ENCODE assay signal across 8 cellular contexts in the genomic region with DNA sequence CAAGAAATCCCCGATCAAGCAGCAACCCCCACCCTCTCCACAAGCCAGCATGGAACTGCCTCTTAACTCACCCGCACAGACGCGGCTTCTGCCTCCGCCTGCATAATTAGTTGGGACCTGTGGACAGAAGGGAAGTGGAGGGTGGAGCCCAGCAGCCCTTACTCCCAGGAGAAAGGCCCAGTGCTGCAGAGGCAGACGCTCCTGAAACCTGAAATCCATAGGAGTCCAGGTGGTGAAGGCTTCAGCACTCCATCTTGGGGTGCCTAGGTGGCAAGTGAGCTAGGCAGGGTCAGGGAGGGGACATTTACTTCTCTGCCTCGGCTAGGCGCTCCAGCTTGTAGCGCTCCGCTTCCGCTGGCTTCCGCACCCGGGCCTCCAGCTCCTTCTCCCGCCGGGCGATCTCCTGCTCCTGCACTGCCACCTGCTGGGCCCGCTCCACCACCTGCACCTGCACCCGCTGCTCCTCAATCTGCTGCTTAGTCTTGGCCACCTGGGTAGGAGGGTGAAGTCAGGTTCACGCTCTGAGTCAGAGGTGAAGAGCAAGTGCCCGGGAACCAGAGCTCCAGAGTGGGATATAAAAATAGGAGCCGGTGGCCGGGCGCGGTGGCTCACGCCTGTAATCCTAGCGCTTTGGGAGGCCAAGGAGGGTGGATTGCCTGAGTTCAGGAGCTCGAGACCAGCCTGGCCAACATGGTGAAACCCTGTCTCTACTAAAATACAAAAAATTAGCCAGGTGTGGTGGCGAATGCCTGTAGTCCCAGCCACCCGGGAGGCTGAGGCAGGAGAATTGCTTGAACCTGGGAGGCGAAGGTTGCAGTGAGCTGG. TPM values are rescaled to one million over a fixed set of nuclear protein-coding genes. Genes with fewer than 3 reads are reported as not detected.
DNase-seq lines count a peak whose midpoint lies in the region; ATAC-seq and TF ChIP-seq lines count a peak whose summit lies in the region.

No MANE protein-coding gene starts in this region.

- TSS peak; percentile 65 for BruUV-seq in HCT116 (replicated peaks; lab: Mats Ljungman, UMichigan)

- no peaks in the 10 kb centered on the region for H3K9me3 Mint-ChIP-seq in activated CD4-positive, alpha-beta T cell treated with anti-CD3 and anti-CD28 coated beads, Interleukin-2, amount 10 ng/mL, durations not matched to agents 7 days and 5 days
- H3K9me3 Mint-ChIP-seq in mesothelial cell of epicardium: no peaks in the 10 kb centered on the region

- RAD21 ChIA-PET in HCT116 (lab: Charles Lee; ENCODE audit: low non-redundant PET in 1 of 2, low total read pairs in 2 of 2, uncharacterized antibody in 2 of 2, unreplicated experiment in 2 of 2): interaction anchor here (0.6 to 1.5 kb wide), 10 partner anchors 44 to 340 kb away, joined by 3 to 22 read pairs (median 4); partner anchors contain the start of genes C6orf136 (in 1 of the 2) and DHX16 (in 1 of the 2)

- H3K4me3 Mint-ChIP-seq in activated CD4-positive, alpha-beta T cell treated with anti-CD3 and anti-CD28 coated beads, Interleukin-2, amount 10 ng/mL, durations not matched to agents 7 days and 5 days: peak overlapping the region; percentile 6
- no peak overlapping the region for H3K4me3 Mint-ChIP-seq in mesothelial cell of epicardium

- peak overlapping the region; percentile 68 for H3K9ac ChIP-seq in HCT116 (ENCODE audit: low read length)

- H3K27ac ChIP-seq in HCT116 (ENCODE audit: low read depth, low read length): peak overlapping the region; percentile 55

- H3K9me3 ChIP-seq in HCT116 (ENCODE audit: control insufficient read depth in 1 of 2, insufficient read depth in 1 of 2, low read depth in 1 of 2, low read length in 2 of 2): no peaks in the 10 kb centered on the region

- no peaks in the 10 kb centered on the region for H3K79me2 ChIP-seq in HCT116 (ENCODE audit: insufficient read depth, low read length)

- no peaks in the 10 kb centered on the region for H3K27me3 Mint-ChIP-seq in activated CD4-positive, alpha-beta T cell treated with anti-CD3 and anti-CD28 coated beads, Interleukin-2, amount 10 ng/mL, durations not matched to agents 7 days and 5 days
- no peaks in the 10 kb centered on the region for H3K27me3 Mint-ChIP-seq in mesothelial cell of epicardium (ENCODE audit: low read depth)

- H3K4me3 ChIP-seq in HCT116 (replicated peaks in 1 of 2; ENCODE audit: low read depth in 1 of 2, low read length in 2 of 2): peak overlapping the region; percentile 41 to 53

- peaks cover 12 to 37% of the 10 kb centered on the region in 2 experiments for H3K4me1 ChIP-seq in HCT116 (ENCODE audit: control insufficient read depth in 1 of 2, insufficient read depth in 2 of 2, low read length in 2 of 2)

- POLR2A ChIA-PET in HCT116 (lab: Charles Lee): interaction anchor here (0.6 to 2.5 kb wide), 21 partner anchors 10 to 188 kb away, joined by 3 to 17 read pairs (median 5); partner anchors contain the start of genes C6orf136, FLOT1, IER3 and MDC1
- POLR2A ChIA-PET in activated CD4-positive, alpha-beta T cell treated with anti-CD3 and anti-CD28 coated beads, Interleukin-2, amount 10 ng/mL, durations not matched to agents 7 days and 5 days (lab: Charles Lee): interaction anchor here (0.6 to 1.4 kb wide), 4 partner anchors 47 to 123 kb away, joined by 3 to 7 read pairs (median 6); no protein-coding TSS in a partner anchor

- H3K36me3 ChIP-seq in HCT116 (ENCODE audit: control insufficient read depth in 1 of 2, insufficient read depth in 2 of 2, low read length in 2 of 2): peaks cover 4 to 5% of the 10 kb centered on the region in 2 experiments; a peak in 2 of 4 replicates

- H3K4me2 ChIP-seq in HCT116 (ENCODE audit: low read length): peak overlapping the region; percentile 80

- peak; percentile 86 to 91 (median 88) for TF ChIP-seq CTCF in HCT116 (IDR thresholded peaks at IDR 0.05 in 2 of 3, conservative IDR thresholded peaks at IDR 0.05 in 1 of 3; ENCODE audit: borderline replicate concordance in 1 of 3, insufficient read depth in 1 of 3, low read depth in 2 of 3, low read length in 2 of 3)
- peak; percentile 63 for TF ChIP-seq CTCF in mesothelial cell of epicardium (IDR thresholded peaks at IDR 0.05; ENCODE audit: unreplicated experiment)

- H4K20me1 ChIP-seq in HCT116 (ENCODE audit: insufficient read depth): no peaks in the 10 kb centered on the region

- peak; percentile 84 for DNase-seq in COR-L47 (lab: John Stamatoyannopoulos, UW)
- DNase-seq in HCT116 (ENCODE audit: low read depth, low spot score): peak; percentile 77
- peak; percentile 86 for DNase-seq in NCI-H2171 (lab: John Stamatoyannopoulos, UW)
- DNase-seq in activated CD4-positive, alpha-beta T cell treated with anti-CD3 and anti-CD28 coated beads, Interleukin-2, amount 10 ng/mL, durations not matched to agents 7 days and 5 days: peak; percentile 90
- DNase-seq in dermis blood vessel endothelial cell: peak; percentile 91
- peak; percentile 64 to 83 for DNase-seq in mesothelial cell of epicardium (ENCODE audit: low spot score in 2 of 2, unreplicated experiment in 2 of 2)
- peak; percentile 56 to 60 for DNase-seq in stimulated activated CD8-positive, alpha-beta memory T cell treated with anti-CD3 and anti-CD28 coated beads, Interleukin-7, amount 100 ng/mL, for 1 hour (ENCODE audit: low read depth in 2 of 2)

- peaks cover 65% of the 10 kb centered on the region for H3K36me3 Mint-ChIP-seq in activated CD4-positive, alpha-beta T cell treated with anti-CD3 and anti-CD28 coated beads, Interleukin-2, amount 10 ng/mL, durations not matched to agents 7 days and 5 days (ENCODE audit: low read depth)
- H3K36me3 Mint-ChIP-seq in mesothelial cell of epicardium: peaks cover 27% of the 10 kb centered on the region

- H3K9me2 ChIP-seq in HCT116 (ENCODE audit: insufficient read depth): no peaks in the 10 kb centered on the region

- no peak for TF ChIP-seq POLR2A in HCT116 (IDR thresholded peaks at IDR 0.05; ENCODE audit: borderline replicate concordance, extremely low read depth, insufficient read depth, insufficient read length)

- peak overlapping the region; percentile 22 for H3K27ac Mint-ChIP-seq in activated CD4-positive, alpha-beta T cell treated with anti-CD3 and anti-CD28 coated beads, Interleukin-2, amount 10 ng/mL, durations not matched to agents 7 days and 5 days
- no peak overlapping the region for H3K27ac Mint-ChIP-seq in mesothelial cell of epicardium

- TF ChIP-seq RAD21 in HCT116 (IDR thresholded peaks at IDR 0.05; ENCODE audit: low read depth): peak; percentile 98

- H3K27me3 ChIP-seq in HCT116 (ENCODE audit: insufficient read depth, low read length): no peaks in the 10 kb centered on the region

- intact Hi-C loops in HCT116 (cut with micrococcal nuclease): loop anchor here (1.0 to 5.0 kb wide), 3 partner anchors 52 to 189 kb away; no protein-coding TSS in a partner anchor

- CTCF ChIA-PET in HCT116 (lab: Charles Lee): interaction anchor here (0.6 to 3.7 kb wide), 31 partner anchors 9 to 357 kb away, joined by 3 to 70 read pairs (median 5); partner anchors contain the start of genes DHX16, MDC1, MRPS18B and VARS2
- CTCF ChIA-PET in activated CD4-positive, alpha-beta T cell treated with anti-CD3 and anti-CD28 coated beads, Interleukin-2, amount 10 ng/mL, durations not matched to agents 7 days and 5 days (lab: Charles Lee): interaction anchor here (0.5 to 21.4 kb wide), 59 partner anchors 9 to 931 kb away, joined by 3 to 476 read pairs (median 5); partner anchors contain the start of genes ABCF1, ATAT1, DDR1 and DHX16

- ATAC-seq in HCT116 (peak; percentile 90), GM18517 (IDR thresholded peaks at IDR 0.05; ENCODE audit: unreplicated experiment) (no peak)

- peaks cover 61% of the 10 kb centered on the region for H3K4me1 Mint-ChIP-seq in activated CD4-positive, alpha-beta T cell treated with anti-CD3 and anti-CD28 coated beads, Interleukin-2, amount 10 ng/mL, durations not matched to agents 7 days and 5 days
- peaks cover 3% of the 10 kb centered on the region for H3K4me1 Mint-ChIP-seq in mesothelial cell of epicardium

- no peak overlapping the region for H2AFZ ChIP-seq in HCT116 (ENCODE audit: low read depth, low read length, poor library complexity, severe bottlenecking)

TF ChIP-seq in HCT116, 20 proteins besides CTCF, POLR2A, EP300 and RAD21 (continues in another document):
- peak; percentile 67; the same call in 1 of the 2 replicates for TF ChIP-seq MAX (IDR thresholded peaks at IDR 0.05)

RNA-seq across cellular contexts. Expression of gene TUBB, which starts 10.7 kb away (rescaled TPM):
- total RNA-seq in HCT116 (2021; ENCODE audit: unreplicated experiment) (886 TPM), dermis blood vessel endothelial cell (301 and 692 TPM in 2 replicates), mesothelial cell of epicardium (1,084 to 1,110 TPM (median 1,094 TPM) in 3 replicates)
- polyA plus RNA-seq in HCT116 (2012): 716 and 796 TPM in 2 replicates
- 1,000 to 10,000 TPM; 1,494 to 1,661 TPM for total RNA-seq in activated CD4-positive, alpha-beta T cell treated with anti-CD3 and anti-CD28 coated beads, Interleukin-2, amount 10 ng/mL, durations not matched to agents 7 days and 5 days

RNA-seq across cellular contexts. Expression of gene FLOT1, which starts 11.7 kb away (rescaled TPM):
- total RNA-seq in HCT116 (2021; ENCODE audit: unreplicated experiment) (117 TPM), dermis blood vessel endothelial cell (71.5 and 124 TPM in 2 replicates), mesothelial cell of epicardium (96.5 to 101 TPM (median 99.8 TPM) in 3 replicates)
- 124 and 132 TPM in 2 replicates for polyA plus RNA-seq in HCT116 (2012)
- 100 to 1,000 TPM; 199 to 213 TPM for total RNA-seq in activated CD4-positive, alpha-beta T cell treated with anti-CD3 and anti-CD28 coated beads, Interleukin-2, amount 10 ng/mL, durations not matched to agents 7 days and 5 days

RNA-seq across cellular contexts. Expression of gene IER3, which starts 13.5 kb away (rescaled TPM):
- 952 TPM for total RNA-seq in HCT116 (2021; ENCODE audit: unreplicated experiment)
- polyA plus RNA-seq in HCT116 (2012): 1,025 and 1,062 TPM in 2 replicates
- 10 to 100 TPM; 30.5 to 34.9 TPM for total RNA-seq in activated CD4-positive, alpha-beta T cell treated with anti-CD3 and anti-CD28 coated beads, Interleukin-2, amount 10 ng/mL, durations not matched to agents 7 days and 5 days
- total RNA-seq in dermis blood vessel endothelial cell: 74.4 and 134 TPM in 2 replicates
- total RNA-seq in mesothelial cell of epicardium: 131 to 136 TPM (median 134 TPM) in 3 replicates

RNA-seq across cellular contexts. Expression of gene MDC1, which starts 13.7 kb away (rescaled TPM):
- total RNA-seq in HCT116 (2021; ENCODE audit: unreplicated experiment): 75.8 TPM
- polyA plus RNA-seq in HCT116 (2012): 55.7 and 59.3 TPM in 2 replicates
- 10 to 100 TPM; 46.8 to 53.2 TPM for total RNA-seq in activated CD4-positive, alpha-beta T cell treated with anti-CD3 and anti-CD28 coated beads, Interleukin-2, amount 10 ng/mL, durations not matched to agents 7 days and 5 days
- 6.3 and 12.5 TPM in 2 replicates for total RNA-seq in dermis blood vessel endothelial cell
- 49.7 to 51.9 TPM (median 49.8 TPM) in 3 replicates for total RNA-seq in mesothelial cell of epicardium

RNA-seq across cellular contexts. Expression of gene NRM, which starts 40.0 kb away (rescaled TPM):
- total RNA-seq in HCT116 (2021; ENCODE audit: unreplicated experiment) (13.6 TPM), dermis blood vessel endothelial cell (3.1 and 4.6 TPM in 2 replicates), mesothelial cell of epicardium (34.6 to 40.2 TPM (median 36.1 TPM) in 3 replicates)
- 13.3 and 18.6 TPM in 2 replicates for polyA plus RNA-seq in HCT116 (2012)
- 10 to 100 TPM; 43.1 to 58.8 TPM for total RNA-seq in activated CD4-positive, alpha-beta T cell treated with anti-CD3 and anti-CD28 coated beads, Interleukin-2, amount 10 ng/mL, durations not matched to agents 7 days and 5 days
